10 cellular contexts compared by ENCODE assay signal in the genomic region with DNA sequence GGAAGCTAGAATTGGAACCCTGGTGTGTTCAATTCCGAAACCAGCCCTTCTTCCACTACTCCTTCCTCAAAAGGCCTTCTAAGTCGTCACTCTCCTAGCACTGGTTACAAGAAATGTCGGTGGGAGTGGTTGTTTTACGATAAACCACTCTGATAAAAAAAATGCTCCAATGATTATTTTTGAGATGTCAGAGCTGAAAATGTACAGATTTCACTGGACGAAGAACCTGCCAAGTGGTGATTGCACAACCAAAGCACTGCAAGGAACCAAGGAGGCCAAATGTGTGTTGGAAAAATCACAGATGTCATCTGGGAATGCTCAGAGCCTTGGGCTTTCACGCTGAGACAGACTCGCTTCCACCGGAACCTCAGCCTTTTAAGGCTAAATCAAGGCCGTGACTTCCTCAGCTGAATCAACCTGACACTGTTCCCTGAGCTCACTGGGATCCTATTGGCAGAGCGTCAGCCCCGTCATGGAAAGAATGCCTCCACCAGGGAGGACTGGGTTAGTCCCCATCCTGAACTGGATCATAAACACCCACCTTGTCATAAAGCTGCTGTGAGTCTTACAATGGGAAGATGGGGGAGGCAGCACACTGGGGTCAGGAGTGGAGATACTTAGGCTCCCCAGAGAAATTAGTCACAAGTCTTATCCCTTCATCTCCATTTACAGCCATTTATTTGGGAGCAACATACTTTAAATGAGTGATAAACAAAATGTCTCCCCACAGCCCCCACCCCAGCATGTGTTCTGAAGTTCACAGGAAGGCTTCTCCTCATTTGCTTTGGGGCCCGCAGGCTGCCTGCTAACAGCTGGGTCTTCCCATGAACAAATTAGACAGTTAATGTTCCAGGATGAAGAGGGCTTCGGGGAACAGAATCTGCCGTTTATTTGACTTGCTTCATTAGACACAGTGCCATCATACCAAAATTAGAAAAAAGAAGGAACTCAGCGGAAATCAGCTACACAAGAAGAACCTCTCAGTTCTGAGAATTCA.
A peak's percentile ranks its signal among the peaks of the same experiment; 100 is the strongest.
DNase-seq lines count a peak whose midpoint lies in the region; ATAC-seq and TF ChIP-seq lines count a peak whose summit lies in the region.
"Had no signal": no experiment of that assay in that cellular context is flagged by ENCODE, and none has a peak within 500 bp of the region (broad histone marks: within the 10 kb centered on the region; RNA-seq: fewer than 3 reads in every experiment).

No MANE protein-coding gene starts in this region.

- H3K4me2 ChIP-seq in mesenchymal stem cell (ENCODE audit: low read length, poor library complexity, severe bottlenecking) = no peak overlapping the region

- H3K9me3 ChIP-seq in mesenchymal stem cell (ENCODE audit: control insufficient read depth, low read length) = no peaks in the 10 kb centered on the region
- H3K9me3 ChIP-seq in thyroid gland = no peaks in the 10 kb centered on the region
- H3K9me3 ChIP-seq: SJSA1 had no signal

- no peak overlapping the region for H2BK15ac ChIP-seq in mesenchymal stem cell (ENCODE audit: low read depth, poor library complexity, severe bottlenecking)

- no peak overlapping the region for H3K14ac ChIP-seq in mesenchymal stem cell (ENCODE audit: low read length in 2 of 2)

- no peaks in the 10 kb centered on the region for H3K27me3 ChIP-seq in mesenchymal stem cell (ENCODE audit: control insufficient read depth in 1 of 2, insufficient read depth in 1 of 2, low read length in 2 of 2)
- H3K27me3 ChIP-seq in thyroid gland = no peaks in the 10 kb centered on the region
- H3K27me3 ChIP-seq: SJSA1 had no signal

- H3K9ac ChIP-seq in mesenchymal stem cell (ENCODE audit: low read length) = peak overlapping the region; percentile 84

- H3K4me3 ChIP-seq in mesenchymal stem cell (ENCODE audit: insufficient read depth in 1 of 2, low read depth in 1 of 2, low read length in 2 of 2) (no peak overlapping the region), thyroid gland (replicated peaks in 1 of 3) (no peak overlapping the region)
- H3K4me3 ChIP-seq: SJSA1 had no signal

- no peak overlapping the region for H2AFZ ChIP-seq in mesenchymal stem cell (ENCODE audit: low read depth, low read length)

- H3K36me3 ChIP-seq in mesenchymal stem cell (ENCODE audit: control insufficient read depth in 1 of 2, insufficient read depth in 2 of 2, low read depth in 1 of 2, low read length in 2 of 2) (no peaks in the 10 kb centered on the region), thyroid gland (no peaks in the 10 kb centered on the region)
- H3K36me3 ChIP-seq: SJSA1 had no signal

- H3K23ac ChIP-seq in mesenchymal stem cell (ENCODE audit: low read length in 2 of 2) = no peak overlapping the region

- no peak overlapping the region for H2AK5ac ChIP-seq in mesenchymal stem cell (ENCODE audit: low read length, severe bottlenecking)

- TF ChIP-seq CTCF in thyroid gland (IDR thresholded peaks at IDR 0.05) = no peak
- TF ChIP-seq CTCF in GM10266 (IDR thresholded peaks at IDR 0.05; ENCODE audit: control insufficient read depth, insufficient read depth, low read depth, missing control alignments) = no peak
- no peak for TF ChIP-seq CTCF in GM10248 (IDR thresholded peaks at IDR 0.05; ENCODE audit: control extremely low read depth, extremely low read depth, low read depth, missing control alignments)

- no peak for ATAC-seq in HG03097 (IDR thresholded peaks at IDR 0.05; ENCODE audit: low FRiP score, unreplicated experiment)

- H4K91ac ChIP-seq in mesenchymal stem cell (ENCODE audit: low read length) = no peak overlapping the region

- CTCF ChIA-PET in GM10248 (lab: Yijun Ruan, JAX) = interaction anchor here (1.5 to 3.4 kb wide), 2 partner anchors 12 to 765 kb away, joined by 3 to 16 read pairs; no protein-coding TSS in a partner anchor

- TF ChIP-seq POLR2A in thyroid gland (IDR thresholded peaks at IDR 0.05) = no peak

- H2BK12ac ChIP-seq in mesenchymal stem cell (ENCODE audit: low read length in 2 of 2) = no peak overlapping the region

- H4K8ac ChIP-seq in mesenchymal stem cell (ENCODE audit: low read length) = peak overlapping the region; percentile 32

- no peak overlapping the region for H3K18ac ChIP-seq in mesenchymal stem cell (ENCODE audit: low read depth in 1 of 2, low read length in 2 of 2)

- WGBS in mesenchymal stem cell = 35% methylated on average over 13 of the region's 15 CpGs
- WGBS in thyroid gland, 2 donors = 57 to 83% methylated on average over 15 of the region's 15 CpGs

- no peak overlapping the region for H3K4ac ChIP-seq in mesenchymal stem cell (ENCODE audit: low read depth in 1 of 2, low read length in 2 of 2)

- DNase-seq in NCI-H2171 (lab: John Stamatoyannopoulos, UW) = peak; percentile 47
- peak; percentile 22 for DNase-seq in epidermal melanocyte (ENCODE audit: insufficient read length, low spot score)
- DNase-seq in mesenchymal stem cell = peak; percentile 100
- DNase-seq in thyroid gland = peak; percentile 26 to 29
- DNase-seq in activated CD4-positive, alpha-beta T cell treated with anti-CD3 and anti-CD28 coated beads, Interleukin-2, amount 50 U/mL, for 1 hour = no peak
- no peak for DNase-seq in GM10266 (ENCODE audit: extremely low spot score)
- no peak for DNase-seq in GM10248 (ENCODE audit: extremely low spot score)
- DNase-seq: activated T-cell treated with anti-CD3 and anti-CD28 coated beads, Interleukin-2, amount 50 U/mL, for 24 hours had no signal

- no peak overlapping the region for H2BK120ac ChIP-seq in mesenchymal stem cell (ENCODE audit: low read depth, low read length)

- no peaks in the 10 kb centered on the region for H3K79me1 ChIP-seq in mesenchymal stem cell (replicated peaks; ENCODE audit: low read length, poor library complexity, severe bottlenecking)

- H3K4me1 ChIP-seq in mesenchymal stem cell (ENCODE audit: control insufficient read depth, insufficient read depth, low read depth, low read length) (peaks cover 3% of the 10 kb centered on the region), thyroid gland (no peaks in the 10 kb centered on the region)

- H2BK5ac ChIP-seq in mesenchymal stem cell (ENCODE audit: low read depth, low read length, poor library complexity, severe bottlenecking) = no peak overlapping the region

- H3K27ac ChIP-seq in mesenchymal stem cell (ENCODE audit: low read length, poor library complexity, severe bottlenecking) (no peak overlapping the region), thyroid gland (peak overlapping the region in 2 of 3 donors; percentile 35 to 71)
- H3K27ac ChIP-seq: SJSA1 had no signal

- intact Hi-C loops in thyroid gland (cut with DNase I) = no loop called here

- POLR2A ChIA-PET in GM10248 (lab: Yijun Ruan, JAX) = no interaction called here

Comparison
In these comparisons a context has a peak if more than half of its experiments do, and no peak if none do; other contexts are left out.
1. DNase-seq: peak in NCI-H2171 (single experiment), epidermal melanocyte (single experiment), mesenchymal stem cell (single experiment) and thyroid gland (2 of 2); none in activated CD4-positive, alpha-beta T cell treated with anti-CD3 and anti-CD28 coated beads, Interleukin-2, amount 50 U/mL, for 1 hour (single experiment), GM10266 (single experiment) and GM10248 (single experiment).